ENCODE assay signal across 14 cellular contexts in the genomic region with DNA sequence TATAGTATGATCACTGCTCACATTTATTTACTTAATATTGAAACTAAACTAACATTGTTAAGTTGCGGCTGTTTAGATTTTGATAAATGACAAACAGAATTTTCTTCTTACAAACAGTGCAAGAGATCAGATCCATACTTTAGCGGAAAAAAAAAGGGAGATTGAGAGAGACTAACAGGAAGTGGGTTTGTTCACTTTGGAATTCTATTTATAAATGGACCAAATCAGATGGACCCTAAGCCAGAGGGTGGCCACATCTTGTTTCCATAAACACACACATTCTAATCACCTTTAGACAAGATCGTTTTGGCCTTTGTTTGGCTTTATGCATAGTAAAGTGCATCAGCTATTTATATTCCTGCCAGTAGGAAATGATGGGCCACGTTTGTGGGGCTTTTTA.
"Had no signal": no experiment of that assay in that cellular context is flagged by ENCODE, and none has a peak within 500 bp of the region (broad histone marks: within the 10 kb centered on the region; RNA-seq: fewer than 3 reads in every experiment).

No MANE protein-coding gene starts in this region.

- DNase-seq: activated CD4-positive, alpha-beta T cell treated with anti-CD3 and anti-CD28 coated beads, Interleukin-2, amount 50 U/mL, for 1 hour; activated CD8-positive, alpha-beta memory T cell treated with anti-CD3 and anti-CD28 coated beads for 24 hours; heart left ventricle; left colon; naive B cell; retina; stimulated activated CD4-positive, alpha-beta T cell treated with anti-CD3 and anti-CD28 coated beads, Interleukin-4, amount 100 ng/mL, for 24 hours; stimulated activated naive CD4-positive, alpha-beta T cell; tibial artery; uterus had no signal

- H2AFZ ChIP-seq: neural progenitor cell had no signal

- H3K36me3 ChIP-seq: ascending aorta, heart left ventricle, neural progenitor cell, tibial artery, uterus had no signal

- H3K9me3 ChIP-seq: uterus had no signal

- H3K27ac ChIP-seq: ascending aorta, heart left ventricle, neural progenitor cell, tibial artery, uterus had no signal

- ATAC-seq: activated CD4-positive, CD25-positive, alpha-beta regulatory T cell treated with anti-CD3 and anti-CD28 coated beads, Interleukin-2, amount 50 U/mL, for 24 hours; heart left ventricle; left colon had no signal

- H3K4me2 ChIP-seq: neural progenitor cell had no signal

- H3K9ac ChIP-seq: neural progenitor cell had no signal

- H3K4me1 ChIP-seq: ascending aorta, neural progenitor cell, uterus had no signal

- H3K4me3 ChIP-seq: ascending aorta, heart left ventricle, lung, neural progenitor cell, tibial artery, uterus had no signal

- H3K27me3 ChIP-seq: ascending aorta, heart left ventricle, neural progenitor cell, tibial artery, uterus had no signal
